In the genomic region with DNA sequence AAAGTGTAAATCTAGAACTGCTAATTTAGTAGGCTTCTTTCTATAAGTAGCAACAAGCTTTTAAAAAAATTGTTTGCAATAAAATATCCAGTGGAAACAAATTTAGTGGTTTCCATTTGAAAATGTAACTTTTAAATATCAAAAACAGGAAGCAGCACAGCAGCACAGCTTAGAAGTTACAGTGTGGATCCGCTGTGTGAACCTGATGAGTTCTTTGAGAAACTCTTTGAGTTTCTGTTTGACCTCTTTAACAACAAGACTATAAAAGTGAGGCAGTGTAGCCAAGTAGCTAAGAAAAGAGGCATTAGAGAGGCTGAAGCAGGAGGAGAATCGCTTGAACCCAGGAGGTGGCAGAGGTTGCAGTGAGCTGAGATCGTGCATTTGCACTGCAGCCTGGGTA, we compare ENCODE assay signal across 21 cellular contexts.
DNase-seq lines count a peak whose midpoint lies in the region; ATAC-seq, FAIRE-seq and TF ChIP-seq lines count a peak whose summit lies in the region.
"Had no signal": no experiment of that assay in that cellular context is flagged by ENCODE, and none has a peak within 500 bp of the region (broad histone marks: within the 10 kb centered on the region; RNA-seq: fewer than 3 reads in every experiment).

No MANE protein-coding gene starts in this region.

- TF ChIP-seq CTCF in GM12878 (IDR thresholded peaks at IDR 0.05 in 2 of 3, conservative IDR thresholded peaks at IDR 0.05 in 1 of 3; ENCODE audit: control insufficient read depth in 2 of 3, extremely low read depth in 1 of 3, insufficient read depth in 1 of 3, low read depth in 3 of 3, low read length in 3 of 3): no peak

- CTCF ChIA-PET in GM12878 (lab: Yijun Ruan, JAX): interaction anchor here (0.7 to 1.2 kb wide), 2 partner anchors 16 to 99 kb away, joined by 4 read pairs; no protein-coding TSS in a partner anchor

- no peak overlapping the region for H2AFZ ChIP-seq in GM12878 (ENCODE audit: control insufficient read depth, low read depth, low read length)

- TF ChIP-seq POLR2A in GM12878 (IDR thresholded peaks at IDR 0.05; ENCODE audit: low read depth, low read length): no peak

- H3K9ac ChIP-seq in GM12878 (ENCODE audit: control insufficient read depth, insufficient read depth, low read length) (no peak overlapping the region), mesendoderm (ENCODE audit: low read length) (no peak overlapping the region)
- H3K9ac ChIP-seq: SK-N-SH had no signal

- SMC1A ChIA-PET in GM12878 (lab: Charles Lee; ENCODE audit: uncharacterized antibody, unreplicated experiment): interaction anchor here (0.7 kb wide), 1 partner anchor 123 kb away, joined by 3 read pairs; no protein-coding TSS in a partner anchor

- TF ChIP-seq RAD21 in GM12878 (IDR thresholded peaks at IDR 0.05; ENCODE audit: insufficient read depth, low read depth, low read length): no peak

- H3K27ac ChIP-seq in GM12878 (ENCODE audit: control insufficient read depth, insufficient read depth) (no peak overlapping the region), mesendoderm (ENCODE audit: low read depth, low read length) (no peak overlapping the region)
- H3K27ac ChIP-seq: 22Rv1 had no signal

- H3K18ac ChIP-seq in mesendoderm (ENCODE audit: low read length): no peak overlapping the region

- 1% methylated on average over 3 of the region's 3 CpGs for WGBS in GM12878 (ENCODE audit: insufficient coverage, insufficient replicate concordance, low lambda C conversion rate, missing lambda C conversion rate)
- no CpG with 5 or more reads among the region's 3 CpGs for WGBS in mesendoderm (ENCODE audit: extremely low coverage, insufficient coverage, low lambda C conversion rate)

- H3K23ac ChIP-seq in mesendoderm (ENCODE audit: low read length): no peak overlapping the region

- H2AK5ac ChIP-seq in mesendoderm (ENCODE audit: low read length): no peak overlapping the region

- H4K20me1 ChIP-seq in GM12878 (ENCODE audit: control insufficient read depth, insufficient read depth): no peaks in the 10 kb centered on the region

- in situ Hi-C loops in GM12878 (cut with MboI): no loop called here

- H3K4me2 ChIP-seq in GM12878 (ENCODE audit: control insufficient read depth, insufficient read depth) (no peak overlapping the region), mesendoderm (ENCODE audit: low read length) (no peak overlapping the region)
- H3K4me2 ChIP-seq: SK-N-SH had no signal

- intact Hi-C loops in GM12878 (cut with micrococcal nuclease; ENCODE audit: unreplicated experiment): loop anchor here (10.0 kb wide), 1 partner anchor 1366 kb away; no protein-coding TSS in a partner anchor

- no peak overlapping the region for H3K4me3 ChIP-seq in GM12878
- no peak overlapping the region for H3K4me3 ChIP-seq in mesendoderm (ENCODE audit: low read length)
- H3K4me3 ChIP-seq: HAP-1, MG63 had no signal

- H2BK15ac ChIP-seq in mesendoderm (replicated peaks; ENCODE audit: low read depth): no peak overlapping the region

- no peaks in the 10 kb centered on the region for H3K79me1 ChIP-seq in mesendoderm (ENCODE audit: low read length)

- no peak overlapping the region for H4K8ac ChIP-seq in mesendoderm (ENCODE audit: low read depth, low read length)

- H3K4me1 ChIP-seq in GM12878 (ENCODE audit: control insufficient read depth, insufficient read depth, low read length) (no peaks in the 10 kb centered on the region), mesendoderm (ENCODE audit: control insufficient read depth, low read depth, low read length) (no peaks in the 10 kb centered on the region)
- H3K4me1 ChIP-seq: BE2C, HAP-1 had no signal

- peak; percentile 65 for DNase-seq in NOMO-1 treated with DMSO at 0.1 percent for 48 hours (lab: John Stamatoyannopoulos, UW; ENCODE audit: unreplicated experiment)
- no peak for DNase-seq in NOMO-1 treated with dmso at 0.1 percent for 144 hours (lab: John Stamatoyannopoulos, UW; ENCODE audit: unreplicated experiment)
- DNase-seq in MV-4-11 (lab: John Stamatoyannopoulos, UW): peak; percentile 83
- DNase-seq in GM12878 (ENCODE audit: low read depth, low spot score): no peak
- no peak for DNase-seq in activated T-cell treated with anti-CD3 and anti-CD28 coated beads for 4 hours
- no peak for DNase-seq in DMS114 treated with DMSO at 0.1 percent for 48 hours (lab: John Stamatoyannopoulos, UW; ENCODE audit: unreplicated experiment)
- no peak for DNase-seq in mesendoderm
- DNase-seq: BE2C; CD4-positive, CD25-positive, alpha-beta regulatory T cell; Kasumi-1; MG63; NCI-H1417; NCI-H187 treated with DMSO at 0.1 percent for 48 hours; NCI-H345; NCI-H524 treated with DMSO at 0.1 percent for 48 hours; SK-N-SH had no signal

- RAD21 ChIA-PET in GM12878 (lab: Charles Lee; ENCODE audit: unreplicated experiment): no interaction called here

- H3K79me2 ChIP-seq in GM12878 (ENCODE audit: control insufficient read depth, insufficient read depth, low read length) (no peaks in the 10 kb centered on the region), mesendoderm (ENCODE audit: control insufficient read depth, insufficient read depth, low read length) (no peaks in the 10 kb centered on the region)

- POLR2A ChIA-PET in GM12878 (lab: Charles Lee): interaction anchor here (0.7 kb wide), 1 partner anchor 234 kb away, joined by 4 read pairs; no protein-coding TSS in a partner anchor

- ATAC-seq in GM12878: 0 out of 3 replicates have a peak, but pooled peaks have one; percentile 36
- no peak for ATAC-seq in HG02759 (IDR thresholded peaks at IDR 0.05; ENCODE audit: unreplicated experiment)
- ATAC-seq: Right ventricle myocardium inferior had no signal

- no TSS peak for BruUV-seq in GM12878 (replicated peaks; lab: Mats Ljungman, UMichigan)

- no peak for FAIRE-seq in GM12878 (lab: Jason Lieb, UNC)
- FAIRE-seq: RCC 7860 had no signal

- TF ChIP-seq EP300 in GM12878 (IDR thresholded peaks at IDR 0.05; ENCODE audit: borderline replicate concordance in 1 of 2, control insufficient read depth in 1 of 2, low read depth in 2 of 2, low read length in 2 of 2): no peak

- no peak overlapping the region for H3K56ac ChIP-seq in mesendoderm (ENCODE audit: low read length)

- no peaks in the 10 kb centered on the region for H3K9me3 ChIP-seq in GM12878 (replicated peaks; ENCODE audit: control insufficient read depth, insufficient read depth, low read length)
- H3K9me3 ChIP-seq: BE2C, HAP-1, MG63, SK-N-SH had no signal

- no peaks in the 10 kb centered on the region for H3K27me3 ChIP-seq in GM12878 (replicated peaks in 1 of 2; ENCODE audit: control insufficient read depth in 2 of 2, insufficient read depth in 2 of 2, low read length in 1 of 2)
- no peaks in the 10 kb centered on the region for H3K27me3 ChIP-seq in mesendoderm (ENCODE audit: insufficient read depth, low read length, poor library complexity)
- H3K27me3 ChIP-seq: MG63 had no signal

- H3K36me3 ChIP-seq in GM12878 (ENCODE audit: control insufficient read depth in 2 of 2, insufficient read depth in 2 of 2, low read length in 1 of 2): no peaks in the 10 kb centered on the region
- no peaks in the 10 kb centered on the region for H3K36me3 ChIP-seq in mesendoderm (ENCODE audit: control insufficient read depth, insufficient read depth, low read length)
- H3K36me3 ChIP-seq: BE2C, HAP-1 had no signal

- H3K4ac ChIP-seq in mesendoderm (ENCODE audit: low read depth, low read length): no peak overlapping the region

- H2BK120ac ChIP-seq in mesendoderm (ENCODE audit: low read depth, low read length): no peak overlapping the region

- H4K5ac ChIP-seq in mesendoderm (ENCODE audit: low read length): no peak overlapping the region

- no peak overlapping the region for H2BK5ac ChIP-seq in mesendoderm (ENCODE audit: low read length)

TF ChIP-seq in GM12878, 131 proteins besides CTCF, POLR2A, EP300 and RAD21:
- TF ChIP-seq STAT3 (IDR thresholded peaks at IDR 0.05; ENCODE audit: low read depth, low read length) (no peak), CHD2 (IDR thresholded peaks at IDR 0.05; ENCODE audit: borderline replicate concordance, low read depth, low read length) (no peak)
- TF ChIP-seq, protein P1, sequence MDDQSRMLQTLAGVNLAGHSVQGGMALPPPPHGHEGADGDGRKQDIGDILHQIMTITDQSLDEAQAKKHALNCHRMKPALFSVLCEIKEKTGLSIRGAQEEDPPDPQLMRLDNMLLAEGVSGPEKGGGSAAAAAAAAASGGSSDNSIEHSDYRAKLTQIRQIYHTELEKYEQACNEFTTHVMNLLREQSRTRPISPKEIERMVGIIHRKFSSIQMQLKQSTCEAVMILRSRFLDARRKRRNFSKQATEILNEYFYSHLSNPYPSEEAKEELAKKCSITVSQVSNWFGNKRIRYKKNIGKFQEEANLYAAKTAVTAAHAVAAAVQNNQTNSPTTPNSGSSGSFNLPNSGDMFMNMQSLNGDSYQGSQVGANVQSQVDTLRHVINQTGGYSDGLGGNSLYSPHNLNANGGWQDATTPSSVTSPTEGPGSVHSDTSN (IDR thresholded peaks at IDR 0.05; ENCODE audit: insufficient replicate concordance, low read depth, low read length): no peak

Comparison
In these comparisons a context has a peak if more than half of its experiments do, and no peak if none do; other contexts are left out.
1. DNase-seq: peak in NOMO-1 treated with DMSO at 0.1 percent for 48 hours (single experiment) and MV-4-11 (single experiment); none in NOMO-1 treated with dmso at 0.1 percent for 144 hours (single experiment), GM12878 (single experiment), activated T-cell treated with anti-CD3 and anti-CD28 coated beads for 4 hours (single experiment), DMS114 treated with DMSO at 0.1 percent for 48 hours (single experiment) and mesendoderm (single experiment).